Comparison of ENCODE assay signal across 8 cellular contexts in genomic region chr2:152716805-152717241, GRCh38. TPM values are rescaled to one million over a fixed set of nuclear protein-coding genes. Genes with fewer than 3 reads are reported as not detected.
DNase-seq lines count a peak whose midpoint lies in the region; ATAC-seq and TF ChIP-seq lines count a peak whose summit lies in the region.

No MANE protein-coding gene starts in this region.

- DNase-seq in ELR (ENCODE audit: low read depth): peak; percentile 55
- DNase-seq in OCI-M1 (lab: John Stamatoyannopoulos, UW): peak; percentile 85
- DNase-seq in ascending aorta (ENCODE audit: low spot score in 2 of 2): peak in 1 of 2 donors; percentile 68
- DNase-seq in left colon: peak; percentile 38 to 50
- peak; percentile 4 to 10 for DNase-seq in stimulated activated CD8-positive, alpha-beta memory T cell treated with anti-CD3 and anti-CD28 coated beads, Interleukin-2, amount 100 ng/mL, for 48 hours (ENCODE audit: low read depth in 2 of 2)
- no peak for DNase-seq in NK-92 treated with Interleukin-12 subunit alpha and Interleukin-12 subunit beta, amount 100 ng/mL, for 24 hours (lab: John Stamatoyannopoulos, UW)

- H3K4me1 ChIP-seq in ascending aorta: peaks cover 0 to 27% of the 10 kb centered on the region in 2 donors

- H3K9me3 ChIP-seq in ascending aorta: no peaks in the 10 kb centered on the region

- H3K36me3 ChIP-seq in ascending aorta: peaks cover 0 to 6% of the 10 kb centered on the region in 2 donors

- TF ChIP-seq CTCF in ascending aorta (IDR thresholded peaks at IDR 0.05): no peak

- ATAC-seq in HG02610 (IDR thresholded peaks at IDR 0.05; ENCODE audit: unreplicated experiment) (peak; percentile 0), left colon (no peak), HG03097 (IDR thresholded peaks at IDR 0.05; ENCODE audit: low FRiP score, unreplicated experiment) (no peak)

- peak overlapping the region; percentile 83 to 96 for H3K4me3 ChIP-seq in ascending aorta

- intact Hi-C loops in ascending aorta (cut with DNase I) (loop anchor here (1.0 to 10.0 kb wide), 5 partner anchors 23 to 682 kb away; partner anchors contain the start of genes FMNL2 and STAM2), left colon (cut with DNase I, micrococcal nuclease) (no loop called here)

- peak overlapping the region; percentile 73 to 98 for H3K27ac ChIP-seq in ascending aorta

- no peaks in the 10 kb centered on the region for H3K27me3 ChIP-seq in ascending aorta

RNA-seq across cellular contexts. Expression of gene PRPF40A, which starts 0.4 kb away (rescaled TPM):
- 28.9 TPM for total RNA-seq in ascending aorta
- 10 to 100 TPM; 85.4 to 88.9 TPM for total RNA-seq in left colon

RNA-seq across cellular contexts. Expression of gene ARL6IP6, which starts 1.6 kb away (rescaled TPM):
- total RNA-seq in ascending aorta (15.1 TPM), left colon (10 to 100 TPM; 16.0 to 16.5 TPM)
